In the genomic region with DNA sequence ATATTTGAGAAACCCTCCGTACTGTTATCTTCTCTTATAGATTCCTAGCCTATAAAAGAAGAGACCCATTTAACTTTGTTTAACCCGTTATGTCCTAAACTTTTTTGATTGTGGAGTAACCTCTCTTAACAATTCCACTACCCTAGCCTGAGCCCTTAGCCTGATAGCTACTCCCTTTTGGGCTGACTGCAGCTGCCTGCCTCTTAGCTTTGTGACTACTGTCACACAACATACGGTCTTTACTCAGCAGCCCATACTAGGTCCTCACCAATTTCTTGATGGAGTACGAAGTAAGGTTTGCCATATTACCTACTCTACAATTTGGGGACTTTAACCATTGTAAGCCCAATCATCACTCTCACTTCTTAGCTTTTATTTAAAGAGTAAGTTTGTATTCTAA, we compare ENCODE assay signal across 1 cellular context.
TF ChIP-seq lines count a peak whose summit lies in the region.

No MANE protein-coding gene starts in this region.

TF ChIP-seq in WTC11, 78 proteins besides CTCF, POLR2A, EP300 and RAD21 (continued from another document):
- TF ChIP-seq, protein P1, sequence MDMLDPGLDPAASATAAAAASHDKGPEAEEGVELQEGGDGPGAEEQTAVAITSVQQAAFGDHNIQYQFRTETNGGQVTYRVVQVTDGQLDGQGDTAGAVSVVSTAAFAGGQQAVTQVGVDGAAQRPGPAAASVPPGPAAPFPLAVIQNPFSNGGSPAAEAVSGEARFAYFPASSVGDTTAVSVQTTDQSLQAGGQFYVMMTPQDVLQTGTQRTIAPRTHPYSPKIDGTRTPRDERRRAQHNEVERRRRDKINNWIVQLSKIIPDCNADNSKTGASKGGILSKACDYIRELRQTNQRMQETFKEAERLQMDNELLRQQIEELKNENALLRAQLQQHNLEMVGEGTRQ (CRISPR knock-in tag; IDR thresholded peaks at IDR 0.05): no peak
- TF ChIP-seq ZNF121 (CRISPR knock-in tag; IDR thresholded peaks at IDR 0.05) (no peak), NFATC4 (CRISPR knock-in tag; IDR thresholded peaks at IDR 0.05) (no peak), ZBTB21 (CRISPR knock-in tag; IDR thresholded peaks at IDR 0.05; ENCODE audit: borderline replicate concordance) (no peak), TCF7 (CRISPR knock-in tag; IDR thresholded peaks at IDR 0.05; ENCODE audit: low read depth) (no peak), ZNF317 (CRISPR knock-in tag; IDR thresholded peaks at IDR 0.05; ENCODE audit: borderline replicate concordance, low read depth) (no peak), RORB (CRISPR knock-in tag; IDR thresholded peaks at IDR 0.05) (no peak), GTF2I (CRISPR knock-in tag; conservative IDR thresholded peaks at IDR 0.05) (no peak), ZNF232 (CRISPR knock-in tag; IDR thresholded peaks at IDR 0.05) (no peak), ZNF219 (CRISPR knock-in tag; IDR thresholded peaks at IDR 0.05; ENCODE audit: borderline replicate concordance) (no peak)
- TF ChIP-seq, protein P2, sequence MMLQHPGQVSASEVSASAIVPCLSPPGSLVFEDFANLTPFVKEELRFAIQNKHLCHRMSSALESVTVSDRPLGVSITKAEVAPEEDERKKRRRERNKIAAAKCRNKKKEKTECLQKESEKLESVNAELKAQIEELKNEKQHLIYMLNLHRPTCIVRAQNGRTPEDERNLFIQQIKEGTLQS (CRISPR knock-in tag; conservative IDR thresholded peaks at IDR 0.05): no peak
